Comparison of ENCODE assay signal across 12 cellular contexts in genomic region chr10:11161910-11162309, GRCh38.
DNase-seq lines count a peak whose midpoint lies in the region; ATAC-seq and TF ChIP-seq lines count a peak whose summit lies in the region.
"Had no signal": no experiment of that assay in that cellular context is flagged by ENCODE, and none has a peak within 500 bp of the region (broad histone marks: within the 10 kb centered on the region; RNA-seq: fewer than 3 reads in every experiment).

No MANE protein-coding gene starts in this region.

- no peak overlapping the region for H2AFZ ChIP-seq in Loucy (ENCODE audit: low read length)

- ATAC-seq in stimulated activated memory B cell treated with anti-CD40 and anti-IgM and Interleukin-4, amounts not matched to agents 10 μg/mL and 1 μg/mL and 100 μg/mL, for 72 hours = no peak

- H3K9me3 ChIP-seq in Loucy (ENCODE audit: insufficient read depth, low read depth, low read length) = no peaks in the 10 kb centered on the region
- no peaks in the 10 kb centered on the region for H3K9me3 ChIP-seq in BE2C

- H3K4me3 Mint-ChIP-seq in T-helper 2 cell treated with Interferon-gamma antibody and Interleukin-4, amounts not matched to agents 5 μg/mL and 100 μg/mL, for 36 hours = no peak overlapping the region
- peak overlapping the region; percentile 6 for H3K4me3 Mint-ChIP-seq in endothelial cell (ENCODE audit: unreplicated experiment)
- peak overlapping the region; percentile 2 for H3K4me3 Mint-ChIP-seq in stimulated activated memory B cell treated with anti-CD40 and anti-IgM and Interleukin-4, amounts not matched to agents 10 μg/mL and 1 μg/mL and 100 μg/mL, for 72 hours

- H3K4me1 ChIP-seq in Loucy (ENCODE audit: insufficient read depth, low read length, poor library complexity, severe bottlenecking) (peaks cover 48% of the 10 kb centered on the region), BE2C (no peaks in the 10 kb centered on the region)

- H3K27me3 ChIP-seq in Loucy (ENCODE audit: insufficient read depth, low read length, poor library complexity, severe bottlenecking) = peaks cover 4% of the 10 kb centered on the region
- H3K27me3 ChIP-seq in BE2C = peaks cover 27% of the 10 kb centered on the region

- H3K9ac ChIP-seq in Loucy (ENCODE audit: low read depth, low read length, poor library complexity, severe bottlenecking) = peak overlapping the region; percentile 97

- no peak overlapping the region for H3K4me2 ChIP-seq in Loucy (ENCODE audit: low read depth, low read length, poor library complexity, severe bottlenecking)

- 0 out of 2 replicates have a peak, but pooled peaks cover 3% of the 10 kb centered on the region for H3F3A ChIP-seq in Loucy (ENCODE audit: low read depth)

- H3K4me3 ChIP-seq in Loucy (ENCODE audit: low read length, poor library complexity, severe bottlenecking) (no peak overlapping the region), BE2C (ENCODE audit: low read depth, low read length) (no peak overlapping the region)

- peaks cover 10% of the 10 kb centered on the region for H3K9me3 Mint-ChIP-seq in T-helper 2 cell treated with Interferon-gamma antibody and Interleukin-4, amounts not matched to agents 5 μg/mL and 100 μg/mL, for 36 hours
- H3K9me3 Mint-ChIP-seq in endothelial cell (ENCODE audit: unreplicated experiment) = no peaks in the 10 kb centered on the region
- H3K9me3 Mint-ChIP-seq in stimulated activated memory B cell treated with anti-CD40 and anti-IgM and Interleukin-4, amounts not matched to agents 10 μg/mL and 1 μg/mL and 100 μg/mL, for 72 hours = peaks cover 2% of the 10 kb centered on the region

- no peaks in the 10 kb centered on the region for H3K9me2 ChIP-seq in Loucy (replicated peaks; ENCODE audit: low read depth, low read length)

- H3K36me3 ChIP-seq in Loucy (ENCODE audit: insufficient read depth, low read length) = no peaks in the 10 kb centered on the region
- no peaks in the 10 kb centered on the region for H3K36me3 ChIP-seq in BE2C

- peaks cover 59% of the 10 kb centered on the region for H3K4me1 Mint-ChIP-seq in T-helper 2 cell treated with Interferon-gamma antibody and Interleukin-4, amounts not matched to agents 5 μg/mL and 100 μg/mL, for 36 hours (ENCODE audit: low read depth)
- peaks cover 32% of the 10 kb centered on the region for H3K4me1 Mint-ChIP-seq in endothelial cell (ENCODE audit: unreplicated experiment)
- H3K4me1 Mint-ChIP-seq in stimulated activated memory B cell treated with anti-CD40 and anti-IgM and Interleukin-4, amounts not matched to agents 10 μg/mL and 1 μg/mL and 100 μg/mL, for 72 hours = peaks cover 66% of the 10 kb centered on the region

- no peak for DNase-seq in T-helper 2 cell treated with Interferon-gamma antibody and Interleukin-4, amounts not matched to agents 5 μg/mL and 100 μg/mL, for 36 hours (ENCODE audit: low spot score)
- no peak for DNase-seq in T-helper 2 cell
- no peak for DNase-seq in endothelial cell (ENCODE audit: low spot score)
- no peak for DNase-seq in BE2C
- no peak for DNase-seq in stimulated activated CD4-positive, alpha-beta T cell treated with anti-CD3 and anti-CD28 coated beads, Interleukin-1b, Interleukin-23, amount 100 ng/mL, for 48 hours
- DNase-seq in KG1 (lab: John Stamatoyannopoulos, UW) = no peak
- DNase-seq: 8988T; Calu3; stimulated activated CD4-positive, alpha-beta T cell treated with anti-CD3 and anti-CD28 coated beads, Interleukin-2, amount 100 ng/mL, for 24 hours; T1000 had no signal

- TF ChIP-seq CTCF in Loucy (conservative IDR thresholded peaks at IDR 0.05; ENCODE audit: low read length) (no peak), endothelial cell (IDR thresholded peaks at IDR 0.05; ENCODE audit: unreplicated experiment) (no peak), BE2C (IDR thresholded peaks at IDR 0.05; ENCODE audit: low read depth, low read length) (no peak)

- no peaks in the 10 kb centered on the region for H4K20me1 ChIP-seq in Loucy (ENCODE audit: insufficient read depth, low read length, poor library complexity, severe bottlenecking)

- H3K27me3 Mint-ChIP-seq in T-helper 2 cell treated with Interferon-gamma antibody and Interleukin-4, amounts not matched to agents 5 μg/mL and 100 μg/mL, for 36 hours (ENCODE audit: low read depth) = no peaks in the 10 kb centered on the region
- H3K27me3 Mint-ChIP-seq in endothelial cell (ENCODE audit: unreplicated experiment) = peaks cover 12% of the 10 kb centered on the region
- no peaks in the 10 kb centered on the region for H3K27me3 Mint-ChIP-seq in stimulated activated memory B cell treated with anti-CD40 and anti-IgM and Interleukin-4, amounts not matched to agents 10 μg/mL and 1 μg/mL and 100 μg/mL, for 72 hours

- peak overlapping the region; percentile 99 for H3K27ac Mint-ChIP-seq in T-helper 2 cell treated with Interferon-gamma antibody and Interleukin-4, amounts not matched to agents 5 μg/mL and 100 μg/mL, for 36 hours
- no peak overlapping the region for H3K27ac Mint-ChIP-seq in endothelial cell (ENCODE audit: unreplicated experiment)
- no peak overlapping the region for H3K27ac Mint-ChIP-seq in stimulated activated memory B cell treated with anti-CD40 and anti-IgM and Interleukin-4, amounts not matched to agents 10 μg/mL and 1 μg/mL and 100 μg/mL, for 72 hours

- peaks cover 16% of the 10 kb centered on the region for H3K36me3 Mint-ChIP-seq in T-helper 2 cell treated with Interferon-gamma antibody and Interleukin-4, amounts not matched to agents 5 μg/mL and 100 μg/mL, for 36 hours (ENCODE audit: low read depth)
- no peaks in the 10 kb centered on the region for H3K36me3 Mint-ChIP-seq in endothelial cell (ENCODE audit: low read depth, unreplicated experiment)
- H3K36me3 Mint-ChIP-seq in stimulated activated memory B cell treated with anti-CD40 and anti-IgM and Interleukin-4, amounts not matched to agents 10 μg/mL and 1 μg/mL and 100 μg/mL, for 72 hours = peaks cover 10% of the 10 kb centered on the region

- H3K79me2 ChIP-seq in Loucy (ENCODE audit: insufficient read depth, low read length) = peaks cover 42% of the 10 kb centered on the region
